In the genomic region with DNA sequence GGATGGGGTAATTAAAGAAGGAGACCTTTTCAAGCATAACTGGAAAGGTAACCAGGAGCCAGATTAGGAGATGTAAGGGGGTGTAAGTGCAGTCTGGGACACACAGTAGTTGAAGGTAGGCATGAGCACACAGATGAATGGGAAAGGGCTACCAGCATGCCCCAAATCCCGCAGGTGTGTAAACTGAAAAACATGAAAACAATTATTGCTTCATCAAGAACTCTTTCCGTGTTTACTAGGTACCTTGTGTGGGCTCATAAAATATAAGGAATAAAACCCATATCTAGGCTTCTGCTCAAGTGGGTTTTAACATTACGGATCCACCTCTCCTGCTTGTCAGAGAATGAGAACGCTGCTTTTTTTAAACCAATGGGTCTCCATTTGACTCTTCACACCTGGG, we compare ENCODE assay signal across 9 cellular contexts. TPM values are rescaled to one million over a fixed set of nuclear protein-coding genes. Genes with fewer than 3 reads are reported as not detected.
A peak's percentile ranks its signal among the peaks of the same experiment; 100 is the strongest.
DNase-seq lines count a peak whose midpoint lies in the region; ATAC-seq, FAIRE-seq and TF ChIP-seq lines count a peak whose summit lies in the region.
"Had no signal": no experiment of that assay in that cellular context is flagged by ENCODE, and none has a peak within 500 bp of the region (broad histone marks: within the 10 kb centered on the region; RNA-seq: fewer than 3 reads in every experiment).

No MANE protein-coding gene starts in this region.

- WGBS in HepG2 (ENCODE audit: low lambda C conversion rate): 57% methylated on average over 4 of the region's 4 CpGs

- TF ChIP-seq RAD21 in HepG2 (CRISPR knock-in tag; IDR thresholded peaks at IDR 0.05): no peak

- peaks cover 3% of the 10 kb centered on the region for H3K27me3 Mint-ChIP-seq in activated T-cell treated with anti-CD3 and anti-CD28 coated beads, Interleukin-2, amount 50 U/mL, for 4 hours (ENCODE audit: low read depth)
- no peaks in the 10 kb centered on the region for H3K27me3 Mint-ChIP-seq in activated naive CD8-positive, alpha-beta T cell treated with anti-CD3 and anti-CD28 coated beads, Interleukin-2, amount 10 ng/mL, durations not matched to agents 7 days and 5 days

- POLR2A ChIA-PET in activated naive CD8-positive, alpha-beta T cell treated with anti-CD3 and anti-CD28 coated beads, Interleukin-2, amount 10 ng/mL, durations not matched to agents 7 days and 5 days (lab: Charles Lee): interaction anchor here (0.8 to 1.5 kb wide), 3 partner anchors 59 to 193 kb away, joined by 3 to 6 read pairs (median 3); no protein-coding TSS in a partner anchor
- POLR2A ChIA-PET in HepG2 (lab: Yijun Ruan, JAX): interaction anchor here (1.5 to 2.0 kb wide), 2 partner anchors 24 to 26 kb away, joined by 4 to 15 read pairs; no protein-coding TSS in a partner anchor

- H3K27me3 ChIP-seq in HepG2 (ENCODE audit: control insufficient read depth in 1 of 2, insufficient read depth in 2 of 2, low read length in 2 of 2) (no peaks in the 10 kb centered on the region), tibial artery (no peaks in the 10 kb centered on the region)

- no peak for FAIRE-seq in HepG2 (lab: Jason Lieb, UNC)
- no peak for FAIRE-seq in RCC 7860 (lab: Jason Lieb, UNC)

- H3K9ac ChIP-seq in HepG2 (ENCODE audit: insufficient read depth, low read depth, low read length): peak overlapping the region; percentile 94

- no peaks in the 10 kb centered on the region for H3K9me3 Mint-ChIP-seq in activated T-cell treated with anti-CD3 and anti-CD28 coated beads, Interleukin-2, amount 50 U/mL, for 4 hours
- H3K9me3 Mint-ChIP-seq in activated naive CD8-positive, alpha-beta T cell treated with anti-CD3 and anti-CD28 coated beads, Interleukin-2, amount 10 ng/mL, durations not matched to agents 7 days and 5 days: no peaks in the 10 kb centered on the region

- peaks cover 40% of the 10 kb centered on the region for H3K79me2 ChIP-seq in HepG2 (ENCODE audit: insufficient read depth, low read length)

- no peak overlapping the region for H2AFZ ChIP-seq in HepG2 (ENCODE audit: low read length)

- H4K20me1 ChIP-seq in HepG2 (ENCODE audit: insufficient read depth, low read length): no peaks in the 10 kb centered on the region

- in situ Hi-C loops in HepG2 (cut with HindIII; ENCODE audit: extremely low pct_ligation_motif_present, low pct_unique_long_range_greater_than_20kb): no loop called here

- BruUV-seq in HepG2 (replicated peaks; lab: Mats Ljungman, UMichigan): no TSS peak

- CTCF ChIA-PET in HepG2 (lab: Yijun Ruan, JAX; ENCODE audit: low intra/inter-chr PET ratio, low total read pairs): no interaction called here

- no peak for TF ChIP-seq POLR2A in HepG2 (IDR thresholded peaks at IDR 0.05; ENCODE audit: insufficient read depth in 1 of 2, low read depth in 2 of 2, low read length in 2 of 2)

- peak overlapping the region; percentile 94 for H3K4me2 ChIP-seq in HepG2 (ENCODE audit: low read depth, low read length)

- peak overlapping the region; percentile 87 for H3K4me3 Mint-ChIP-seq in activated T-cell treated with anti-CD3 and anti-CD28 coated beads, Interleukin-2, amount 50 U/mL, for 4 hours
- peak overlapping the region; percentile 88 for H3K4me3 Mint-ChIP-seq in activated naive CD8-positive, alpha-beta T cell treated with anti-CD3 and anti-CD28 coated beads, Interleukin-2, amount 10 ng/mL, durations not matched to agents 7 days and 5 days

- H3K27ac Mint-ChIP-seq in activated naive CD8-positive, alpha-beta T cell treated with anti-CD3 and anti-CD28 coated beads, Interleukin-2, amount 10 ng/mL, durations not matched to agents 7 days and 5 days: no peak overlapping the region

- no peak for ATAC-seq in activated T-cell treated with anti-CD3 and anti-CD28 coated beads, Interleukin-2, amount 50 U/mL, for 4 hours
- no peak for ATAC-seq in activated naive CD8-positive, alpha-beta T cell treated with anti-CD3 and anti-CD28 coated beads, Interleukin-2, amount 10 ng/mL, durations not matched to agents 7 days and 5 days (ENCODE audit: low read depth)
- ATAC-seq in HepG2 (no peak), GM21381 (IDR thresholded peaks at IDR 0.05; ENCODE audit: unreplicated experiment) (no peak)

- intact Hi-C loops in HepG2 (cut with micrococcal nuclease; ENCODE audit: unreplicated experiment) (loop anchor here (5.0 to 10.0 kb wide), 2 partner anchors 41 to 51 kb away; partner anchors contain the start of gene PBX3), tibial artery (cut with DNase I; ENCODE audit: low total_unique reads) (loop anchor here (5.0 kb wide), 1 partner anchor 41 kb away; the partner anchor contains the start of gene PBX3)

- no peaks in the 10 kb centered on the region for H3K9me3 ChIP-seq in HepG2 (ENCODE audit: low read length)
- H3K9me3 ChIP-seq in tibial artery: no peaks in the 10 kb centered on the region

- H3K36me3 ChIP-seq in HepG2 (replicated peaks in 1 of 2; ENCODE audit: control insufficient read depth in 1 of 2, insufficient read depth in 2 of 2, low read length in 2 of 2) (no peaks in the 10 kb centered on the region; a peak in 1 of 5 replicates), tibial artery (no peaks in the 10 kb centered on the region)

- DNase-seq in activated T-cell treated with anti-CD3 and anti-CD28 coated beads, Interleukin-2, amount 50 U/mL, for 4 hours: no peak
- DNase-seq in activated T-cell treated with anti-CD3 and anti-CD28 coated beads for 4 hours (no peak), HepG2 (ENCODE audit: low spot score) (no peak), tibial artery (no peak), RCC 7860 (ENCODE audit: low spot score) (no peak), NCI-H2081 (lab: John Stamatoyannopoulos, UW) (no peak)
- no peak for DNase-seq in activated naive CD8-positive, alpha-beta T cell treated with anti-CD3 and anti-CD28 coated beads, Interleukin-2, amount 10 ng/mL, durations not matched to agents 7 days and 5 days
- DNase-seq: anterior cingulate cortex had no signal

- H3K36me3 Mint-ChIP-seq in activated T-cell treated with anti-CD3 and anti-CD28 coated beads, Interleukin-2, amount 50 U/mL, for 4 hours (ENCODE audit: insufficient read depth): peaks cover 14% of the 10 kb centered on the region
- H3K36me3 Mint-ChIP-seq in activated naive CD8-positive, alpha-beta T cell treated with anti-CD3 and anti-CD28 coated beads, Interleukin-2, amount 10 ng/mL, durations not matched to agents 7 days and 5 days: peaks cover 10% of the 10 kb centered on the region

- H3K4me3 ChIP-seq in HepG2 (replicated peaks in 1 of 3; ENCODE audit: insufficient read depth in 1 of 3, low read depth in 2 of 3, low read length in 3 of 3) (peak overlapping the region; percentile 89 to 97 (median 90); a peak in 5 of 6 replicates), tibial artery (peak overlapping the region; percentile 68 to 99)

- peaks cover 42% of the 10 kb centered on the region for H3K4me1 Mint-ChIP-seq in activated T-cell treated with anti-CD3 and anti-CD28 coated beads, Interleukin-2, amount 50 U/mL, for 4 hours (ENCODE audit: low read depth)
- H3K4me1 Mint-ChIP-seq in activated naive CD8-positive, alpha-beta T cell treated with anti-CD3 and anti-CD28 coated beads, Interleukin-2, amount 10 ng/mL, durations not matched to agents 7 days and 5 days: peaks cover 30% of the 10 kb centered on the region

- peak overlapping the region; percentile 64 for H3K27ac ChIP-seq in HepG2 (ENCODE audit: extremely low read length, insufficient read depth, low read length)
- H3K27ac ChIP-seq in tibial artery: no peak overlapping the region

- peaks cover 37% of the 10 kb centered on the region for H3K4me1 ChIP-seq in HepG2 (ENCODE audit: insufficient read depth, low read length)
- H3K4me1 ChIP-seq in tibial artery: peaks cover 0 to 22% (median 16%) of the 10 kb centered on the region in 4 donors

- TF ChIP-seq EP300 in HepG2 (IDR thresholded peaks at IDR 0.05; ENCODE audit: low read depth in 2 of 2, low read length in 2 of 2): no peak
- TF ChIP-seq EP300 in HepG2 (CRISPR knock-in tag; IDR thresholded peaks at IDR 0.05; ENCODE audit: borderline replicate concordance): no peak

- TF ChIP-seq CTCF in HepG2 (CRISPR knock-in tag; IDR thresholded peaks at IDR 0.05): no peak
- no peak for TF ChIP-seq CTCF in tibial artery (IDR thresholded peaks at IDR 0.05)

RNA-seq across cellular contexts. Expression of gene MAPKAP1, which starts 1.1 kb away (rescaled TPM):
- 100 to 1,000 TPM in 2 of 3 donors, 10 to 100 TPM in 1; 89.8 to 108 (median 107) TPM for total RNA-seq in activated T-cell treated with anti-CD3 and anti-CD28 coated beads, Interleukin-2, amount 50 U/mL, for 4 hours
- total RNA-seq in activated naive CD8-positive, alpha-beta T cell treated with anti-CD3 and anti-CD28 coated beads, Interleukin-2, amount 10 ng/mL, durations not matched to agents 7 days and 5 days: 10 to 100 TPM; 48.2 to 51.5 TPM
- total RNA-seq in HepG2 (2016; rRNA removed; fragmentation: Illumina TruSeq; extraction: Trizol): 63.3 and 64.3 TPM in 2 replicates
- 73.6 and 79.6 TPM in 2 replicates for total RNA-seq in HepG2 (2016; cell fraction: cytosol; rRNA removed; fragmentation: Illumina TruSeq; extraction: Trizol; ENCODE audit: low read depth)
- total RNA-seq in HepG2 (2016; cell fraction: insoluble cytoplasmic fraction; rRNA removed; fragmentation: Illumina TruSeq; extraction: Trizol): 50.8 and 66.4 TPM in 2 replicates
- total RNA-seq in HepG2 (2016; cell fraction: membrane; rRNA removed; fragmentation: Illumina TruSeq; extraction: Trizol): 151 and 154 TPM in 2 replicates
- 40.3 and 49.7 TPM in 2 replicates for total RNA-seq in HepG2 (2016; cell fraction: nucleus; rRNA removed; fragmentation: Illumina TruSeq; extraction: Trizol)
- 38.3 and 45.0 TPM in 2 replicates for polyA plus RNA-seq in HepG2 (2011; rRNA removed)
- polyA plus RNA-seq in HepG2 (2011; cell fraction: cytosol; rRNA removed): 31.1 and 37.8 TPM in 2 replicates
- polyA plus RNA-seq in HepG2 (2011; cell fraction: nucleus; rRNA removed): 19.1 and 22.9 TPM in 2 replicates
- polyA plus RNA-seq in HepG2 (2012): 23.3 and 24.3 TPM in 2 replicates
- polyA plus RNA-seq in HepG2 (2016; cell fraction: cytosol; fragmentation: Illumina TruSeq; extraction: Trizol; ENCODE audit: low read depth): 152 and 156 TPM in 2 replicates
- 64.7 and 77.0 TPM in 2 replicates for polyA plus RNA-seq in HepG2 (2016; cell fraction: insoluble cytoplasmic fraction; fragmentation: Illumina TruSeq; extraction: Trizol; ENCODE audit: low read depth)
- 215 and 223 TPM in 2 replicates for polyA plus RNA-seq in HepG2 (2016; cell fraction: membrane; fragmentation: Illumina TruSeq; extraction: Trizol; ENCODE audit: low read depth)
- 63.9 and 70.8 TPM in 2 replicates for polyA plus RNA-seq in HepG2 (2016; cell fraction: nucleus; fragmentation: Illumina TruSeq; extraction: Trizol; ENCODE audit: insufficient read depth, low read depth)
- polyA minus RNA-seq in HepG2 (2011; rRNA and poly(A)+ RNA removed; ENCODE audit: low replicate concordance): 42.8 and 148 TPM in 2 replicates
- polyA minus RNA-seq in HepG2 (2011; cell fraction: cytosol; rRNA and poly(A)+ RNA removed): 8.1 and 12.7 TPM in 2 replicates
- polyA minus RNA-seq in HepG2 (2011; cell fraction: nucleus; rRNA and poly(A)+ RNA removed): 39.3 and 49.2 TPM in 2 replicates

RNA-seq across cellular contexts. Expression of gene PBX3, which starts 41.3 kb away (rescaled TPM):
- 10 to 100 TPM; 13.0 to 24.4 (median 16.7) TPM for total RNA-seq in activated T-cell treated with anti-CD3 and anti-CD28 coated beads, Interleukin-2, amount 50 U/mL, for 4 hours
- total RNA-seq in activated naive CD8-positive, alpha-beta T cell treated with anti-CD3 and anti-CD28 coated beads, Interleukin-2, amount 10 ng/mL, durations not matched to agents 7 days and 5 days: 10 to 100 TPM; 24.3 to 28.0 TPM
- total RNA-seq in HepG2 (2016; rRNA removed; fragmentation: Illumina TruSeq; extraction: Trizol): 9.1 and 11.2 TPM in 2 replicates
- 5.7 and 6.3 TPM in 2 replicates for total RNA-seq in HepG2 (2016; cell fraction: cytosol; rRNA removed; fragmentation: Illumina TruSeq; extraction: Trizol; ENCODE audit: low read depth)
- 9.3 and 12.6 TPM in 2 replicates for total RNA-seq in HepG2 (2016; cell fraction: insoluble cytoplasmic fraction; rRNA removed; fragmentation: Illumina TruSeq; extraction: Trizol)
- 9.0 and 10.8 TPM in 2 replicates for total RNA-seq in HepG2 (2016; cell fraction: membrane; rRNA removed; fragmentation: Illumina TruSeq; extraction: Trizol)
- 33.5 and 37.6 TPM in 2 replicates for total RNA-seq in HepG2 (2016; cell fraction: nucleus; rRNA removed; fragmentation: Illumina TruSeq; extraction: Trizol)
- 4.0 and 6.0 TPM in 2 replicates for polyA plus RNA-seq in HepG2 (2011; rRNA removed)
- polyA plus RNA-seq in HepG2 (2011; cell fraction: cytosol; rRNA removed): 3.6 and 3.8 TPM in 2 replicates
- 2.9 and 3.4 TPM in 2 replicates for polyA plus RNA-seq in HepG2 (2011; cell fraction: nucleus; rRNA removed)
- 3.7 and 4.6 TPM in 2 replicates for polyA plus RNA-seq in HepG2 (2012)
- polyA plus RNA-seq in HepG2 (2016; cell fraction: cytosol; fragmentation: Illumina TruSeq; extraction: Trizol; ENCODE audit: low read depth): 4.4 and 6.4 TPM in 2 replicates
- polyA plus RNA-seq in HepG2 (2016; cell fraction: insoluble cytoplasmic fraction; fragmentation: Illumina TruSeq; extraction: Trizol; ENCODE audit: low read depth): 12.2 and 14.4 TPM in 2 replicates
- 10.9 and 12.0 TPM in 2 replicates for polyA plus RNA-seq in HepG2 (2016; cell fraction: membrane; fragmentation: Illumina TruSeq; extraction: Trizol; ENCODE audit: low read depth)
- 13.5 and 14.5 TPM in 2 replicates for polyA plus RNA-seq in HepG2 (2016; cell fraction: nucleus; fragmentation: Illumina TruSeq; extraction: Trizol; ENCODE audit: insufficient read depth, low read depth)
- polyA minus RNA-seq in HepG2 (2011; rRNA and poly(A)+ RNA removed; ENCODE audit: low replicate concordance): 13.3 and 40.9 TPM in 2 replicates
- polyA minus RNA-seq in HepG2 (2011; cell fraction: cytosol; rRNA and poly(A)+ RNA removed): 2.7 and 4.6 TPM in 2 replicates
- 36.1 and 42.9 TPM in 2 replicates for polyA minus RNA-seq in HepG2 (2011; cell fraction: nucleus; rRNA and poly(A)+ RNA removed)
